ENCODE assay signal across 14 cellular contexts in genomic region chrX:95346854-95347253, GRCh38.
DNase-seq lines count a peak whose midpoint lies in the region; ATAC-seq and TF ChIP-seq lines count a peak whose summit lies in the region.
"Had no signal": no experiment of that assay in that cellular context is flagged by ENCODE, and none has a peak within 500 bp of the region (broad histone marks: within the 10 kb centered on the region; RNA-seq: fewer than 3 reads in every experiment).

No MANE protein-coding gene starts in this region.

- peaks cover 3% of the 10 kb centered on the region for H3K27me3 ChIP-seq in mammary epithelial cell (ENCODE audit: insufficient read depth, low read length)
- H3K27me3 ChIP-seq in neural cell (ENCODE audit: insufficient read depth, low read depth, low read length): no peaks in the 10 kb centered on the region
- H3K27me3 ChIP-seq: neutrophil had no signal

- no peak overlapping the region for H3K4me3 ChIP-seq in mammary epithelial cell (replicated peaks in 1 of 3; ENCODE audit: insufficient read depth in 1 of 3, low read depth in 2 of 3, low read length in 3 of 3)
- H3K4me3 ChIP-seq in neural cell (ENCODE audit: low read length): no peak overlapping the region
- H3K4me3 ChIP-seq: tibial nerve had no signal

- H3K4me1 Mint-ChIP-seq in stimulated activated effector memory CD8-positive, alpha-beta T cell treated with anti-CD3 and anti-CD28 coated beads, Interleukin-12 subunit alpha, Interleukin-12 subunit beta, amount 100 ng/mL, for 72 hours: no peaks in the 10 kb centered on the region

- TF ChIP-seq EP300 in neural cell (conservative IDR thresholded peaks at IDR 0.05; ENCODE audit: poor library complexity, severe bottlenecking): no peak

- in situ Hi-C loops in GM13977 (cut with MboI; ENCODE audit: low pct_unique_long_range_greater_than_20kb, low sequenced_read_pairs, unreplicated experiment) (no loop called here), mammary epithelial cell (cut with MboI; ENCODE audit: low sequenced_read_pairs in 2 of 2) (loop anchor here in 1 of 2 donors (10.0 to 25.0 kb wide), 2 partner anchors 408 to 840 kb away; no protein-coding TSS in a partner anchor)

- dilution Hi-C loops in mammary epithelial cell (cut with HindIII; ENCODE audit: low sequenced_read_pairs): no loop called here

- ATAC-seq in GM21528 (IDR thresholded peaks at IDR 0.05; ENCODE audit: low FRiP score, unreplicated experiment): no peak
- ATAC-seq in stimulated activated effector memory CD8-positive, alpha-beta T cell treated with anti-CD3 and anti-CD28 coated beads, Interleukin-12 subunit alpha, Interleukin-12 subunit beta, amount 100 ng/mL, for 72 hours: no peak
- no peak for ATAC-seq in GM21737 (IDR thresholded peaks at IDR 0.05; ENCODE audit: unreplicated experiment)
- ATAC-seq: WTC11 had no signal

- no peaks in the 10 kb centered on the region for H3K9me3 Mint-ChIP-seq in stimulated activated effector memory CD8-positive, alpha-beta T cell treated with anti-CD3 and anti-CD28 coated beads, Interleukin-12 subunit alpha, Interleukin-12 subunit beta, amount 100 ng/mL, for 72 hours
- H3K9me3 Mint-ChIP-seq: WTC11 had no signal

- no peaks in the 10 kb centered on the region for H3K9me3 ChIP-seq in mammary epithelial cell (replicated peaks; ENCODE audit: insufficient read depth, low read length)
- H3K9me3 ChIP-seq in neural cell (ENCODE audit: low read length): no peaks in the 10 kb centered on the region
- H3K9me3 ChIP-seq: neutrophil, tibial nerve had no signal

- H3K4me1 ChIP-seq in mammary epithelial cell (ENCODE audit: insufficient read depth, low read length): no peaks in the 10 kb centered on the region
- H3K4me1 ChIP-seq: tibial nerve had no signal

- H3K79me2 ChIP-seq in mammary epithelial cell (ENCODE audit: insufficient read depth, low read length) (no peaks in the 10 kb centered on the region), neural cell (replicated peaks; ENCODE audit: insufficient read depth, low read length) (no peaks in the 10 kb centered on the region)

- 30% methylated on average over 3 of the region's 3 CpGs for WGBS in mammary epithelial cell (ENCODE audit: low coverage, missing lambda C conversion rate)

- H3F3A ChIP-seq in neural cell (ENCODE audit: insufficient read depth, low read length, poor library complexity, severe bottlenecking): no peaks in the 10 kb centered on the region

- H3K9me2 ChIP-seq in neural cell (ENCODE audit: insufficient read depth, low read length): no peaks in the 10 kb centered on the region

- DNase-seq in GM13977 (ENCODE audit: low spot score) (peak; percentile 1), NCI-H1105 (lab: John Stamatoyannopoulos, UW) (peak; percentile 0), mammary epithelial cell (peak; percentile 3), CD1c-positive myeloid dendritic cell (ENCODE audit: extremely low spot score) (no peak)
- DNase-seq in stimulated activated effector memory CD8-positive, alpha-beta T cell treated with anti-CD3 and anti-CD28 coated beads, Interleukin-12 subunit alpha, Interleukin-12 subunit beta, amount 100 ng/mL, for 72 hours (ENCODE audit: low spot score in 2 of 2): no peak
- DNase-seq: effector memory CD4-positive, alpha-beta T cell; GDM1; NCI-H526 had no signal

- H2AFZ ChIP-seq in mammary epithelial cell (ENCODE audit: low read depth, low read length) (no peak overlapping the region), neural cell (ENCODE audit: low read depth, low read length) (no peak overlapping the region)

- no peak overlapping the region for H3K27ac ChIP-seq in mammary epithelial cell (ENCODE audit: insufficient read depth, low read depth, low read length)
- H3K27ac ChIP-seq in neural cell (ENCODE audit: low read length): no peak overlapping the region
- H3K27ac ChIP-seq: neutrophil, tibial nerve had no signal

- peak; percentile 75 for TF ChIP-seq RAD21 in neural cell (conservative IDR thresholded peaks at IDR 0.05)

- H3K36me3 ChIP-seq in mammary epithelial cell (ENCODE audit: insufficient read depth, low read length): no peaks in the 10 kb centered on the region
- no peaks in the 10 kb centered on the region for H3K36me3 ChIP-seq in neural cell (ENCODE audit: insufficient read depth, low read length)
- H3K36me3 ChIP-seq: neutrophil, tibial nerve had no signal

- no peak overlapping the region for H3K27ac Mint-ChIP-seq in stimulated activated effector memory CD8-positive, alpha-beta T cell treated with anti-CD3 and anti-CD28 coated beads, Interleukin-12 subunit alpha, Interleukin-12 subunit beta, amount 100 ng/mL, for 72 hours
- H3K27ac Mint-ChIP-seq: WTC11 had no signal

- TF ChIP-seq CTCF in GM13977 (IDR thresholded peaks at IDR 0.05; ENCODE audit: extremely low read depth, insufficient read depth, missing control alignments) (peak; percentile 16), mammary epithelial cell (conservative IDR thresholded peaks at IDR 0.05 in 1 of 2, IDR thresholded peaks at IDR 0.05 in 1 of 2; ENCODE audit: extremely low read depth in 1 of 2, insufficient read depth in 1 of 2, low read depth in 1 of 2, low read length in 2 of 2) (peak; percentile 39 to 55), neural cell (IDR thresholded peaks at IDR 0.05; ENCODE audit: poor library complexity, severe bottlenecking) (peak; percentile 69)

- no peaks in the 10 kb centered on the region for H3K36me3 Mint-ChIP-seq in stimulated activated effector memory CD8-positive, alpha-beta T cell treated with anti-CD3 and anti-CD28 coated beads, Interleukin-12 subunit alpha, Interleukin-12 subunit beta, amount 100 ng/mL, for 72 hours
- H3K36me3 Mint-ChIP-seq: WTC11 had no signal

- H4K20me1 ChIP-seq in mammary epithelial cell (ENCODE audit: insufficient read depth, low read length) (no peaks in the 10 kb centered on the region), neural cell (ENCODE audit: insufficient read depth) (no peaks in the 10 kb centered on the region)

- CTCF ChIA-PET in mammary epithelial cell (lab: Charles Lee; ENCODE audit: low non-redundant PET): no interaction called here

- H3K4me3 Mint-ChIP-seq in stimulated activated effector memory CD8-positive, alpha-beta T cell treated with anti-CD3 and anti-CD28 coated beads, Interleukin-12 subunit alpha, Interleukin-12 subunit beta, amount 100 ng/mL, for 72 hours: no peak overlapping the region
- H3K4me3 Mint-ChIP-seq: WTC11 had no signal

- H3K4me2 ChIP-seq in mammary epithelial cell (ENCODE audit: insufficient read depth, low read depth, low read length) (no peak overlapping the region), neural cell (ENCODE audit: low read length) (no peak overlapping the region)

- intact Hi-C loops in mammary epithelial cell (cut with micrococcal nuclease): loop anchor here (2.0 to 10.0 kb wide), 2 partner anchors 416 to 838 kb away; no protein-coding TSS in a partner anchor

- H3K9ac ChIP-seq in mammary epithelial cell (ENCODE audit: insufficient read depth, low read length) (no peak overlapping the region), neural cell (ENCODE audit: low read length) (no peak overlapping the region)

- BruUV-seq in mammary epithelial cell (replicated peaks; lab: Mats Ljungman, UMichigan): no TSS peak

TF ChIP-seq in neural cell, 6 proteins besides CTCF, POLR2A, EP300 and RAD21:
- TF ChIP-seq MXI1 (conservative IDR thresholded peaks at IDR 0.05; ENCODE audit: poor library complexity, severe bottlenecking) (no peak), SMC3 (conservative IDR thresholded peaks at IDR 0.05; ENCODE audit: poor library complexity) (peak; percentile 63)

Comparison
In these comparisons a context has a peak if more than half of its experiments do, and no peak if none do; other contexts are left out.
1. DNase-seq: peak in GM13977 (single experiment), NCI-H1105 (single experiment) and mammary epithelial cell (single experiment); none in stimulated activated effector memory CD8-positive, alpha-beta T cell treated with anti-CD3 and anti-CD28 coated beads, Interleukin-12 subunit alpha, Interleukin-12 subunit beta, amount 100 ng/mL, for 72 hours (0 of 2) and CD1c-positive myeloid dendritic cell (single experiment).
2. CTCF ChIP-seq: peak in every context shown above with its lines; median percentile 69 in neural cell; 47 in mammary epithelial cell; 16 in GM13977.